In the genomic region with DNA sequence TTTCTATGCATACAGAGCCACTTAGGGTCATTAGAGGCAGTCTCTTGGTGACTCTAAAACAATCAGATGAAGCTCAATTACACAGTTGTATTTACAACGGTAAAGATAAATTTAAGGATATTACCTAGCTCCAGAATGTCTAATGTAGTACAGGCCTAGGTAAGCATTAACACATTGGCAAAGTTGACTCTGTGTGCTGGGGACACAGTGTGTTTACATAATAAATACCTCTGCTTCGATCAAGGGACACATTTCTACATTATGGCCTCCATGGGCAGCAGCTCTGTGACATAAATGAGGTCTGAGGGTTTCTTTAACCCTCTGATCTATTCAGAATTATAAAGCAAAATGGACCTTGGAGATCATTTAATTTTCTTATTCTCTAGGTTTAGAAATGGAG, we compare ENCODE assay signal across 25 cellular contexts.
"Had no signal": no experiment of that assay in that cellular context is flagged by ENCODE, and none has a peak within 500 bp of the region (broad histone marks: within the 10 kb centered on the region; RNA-seq: fewer than 3 reads in every experiment).

No MANE protein-coding gene starts in this region.

- H3K36me3 ChIP-seq: colonic mucosa, heart right ventricle, sigmoid colon, thyroid gland had no signal

- H3K4me3 ChIP-seq: colonic mucosa, heart right ventricle, sigmoid colon, thyroid gland had no signal

- H3K27ac Mint-ChIP-seq: activated CD4-positive, alpha-beta memory T cell treated with anti-CD3 and anti-CD28 coated beads, Interleukin-2, amount 10 ng/mL, durations not matched to agents 7 days and 5 days; activated CD4-positive, alpha-beta T cell treated with anti-CD3 and anti-CD28 coated beads, Interleukin-2, amount 10 ng/mL, durations not matched to agents 7 days and 5 days; activated T-helper 17 cell treated with anti-CD3 and anti-CD28 coated beads, Interleukin-2, amount 50 U/mL, for 72 hours; stimulated activated effector memory CD8-positive, alpha-beta T cell treated with anti-CD3 and anti-CD28 coated beads, Interleukin-12 subunit alpha, Interleukin-12 subunit beta, amount 100 ng/mL, for 72 hours; stimulated activated naive CD8-positive, alpha-beta T cell treated with anti-CD3 and anti-CD28 coated beads, Interleukin-15, amount 100 ng/mL, for 72 hours had no signal

- H3K9me3 ChIP-seq: colonic mucosa, sigmoid colon, thyroid gland had no signal

- DNase-seq: activated CD4-positive, alpha-beta memory T cell treated with anti-CD3 and anti-CD28 coated beads, Interleukin-2, amount 10 ng/mL, durations not matched to agents 7 days and 5 days; activated CD4-positive, alpha-beta T cell treated with anti-CD3 and anti-CD28 coated beads, Interleukin-2, amount 10 ng/mL, durations not matched to agents 7 days and 5 days; activated gamma-delta T cell treated with Interleukin-2 at 50 U/mL for 16 hours; activated naive CD4-positive, alpha-beta T cell treated with anti-CD3 and anti-CD28 coated beads, Interleukin-2, amount 50 U/mL, for 16 hours; activated T-cell treated with anti-CD3 and anti-CD28 coated beads, Interleukin-2, amount 50 U/mL, for 4 hours; amniotic stem cell; colonic mucosa; effector memory CD4-positive, alpha-beta T cell; foreskin fibroblast; heart right ventricle; midbrain; naive thymus-derived CD8-positive, alpha-beta T cell; nucleus accumbens; sigmoid colon; small intestine; stimulated activated CD4-positive, alpha-beta T cell treated with anti-CD3 and anti-CD28 coated beads, Interleukin-4, amount 100 ng/mL, for 24 hours; stimulated activated naive CD8-positive, alpha-beta T cell treated with anti-CD3 and anti-CD28 coated beads, Interleukin-15, amount 100 ng/mL, for 72 hours; substantia nigra; thyroid gland had no signal

- ATAC-seq: activated T-cell treated with anti-CD3 and anti-CD28 coated beads, Interleukin-2, amount 50 U/mL, for 4 hours; activated T-helper 17 cell treated with anti-CD3 and anti-CD28 coated beads, Interleukin-2, amount 50 U/mL, for 72 hours; heart right ventricle; naive thymus-derived CD8-positive, alpha-beta T cell; stimulated activated naive CD8-positive, alpha-beta T cell treated with anti-CD3 and anti-CD28 coated beads, Interleukin-15, amount 100 ng/mL, for 72 hours had no signal

- H3K27me3 Mint-ChIP-seq: activated T-helper 17 cell treated with anti-CD3 and anti-CD28 coated beads, Interleukin-2, amount 50 U/mL, for 72 hours; naive thymus-derived CD8-positive, alpha-beta T cell; stimulated activated naive CD8-positive, alpha-beta T cell treated with anti-CD3 and anti-CD28 coated beads, Interleukin-15, amount 100 ng/mL, for 72 hours had no signal

- H3K36me3 Mint-ChIP-seq: stimulated activated effector memory CD8-positive, alpha-beta T cell treated with anti-CD3 and anti-CD28 coated beads, Interleukin-12 subunit alpha, Interleukin-12 subunit beta, amount 100 ng/mL, for 72 hours had no signal

- H3K9me3 Mint-ChIP-seq: activated CD4-positive, alpha-beta memory T cell treated with anti-CD3 and anti-CD28 coated beads, Interleukin-2, amount 10 ng/mL, durations not matched to agents 7 days and 5 days; activated CD4-positive, alpha-beta T cell treated with anti-CD3 and anti-CD28 coated beads, Interleukin-2, amount 10 ng/mL, durations not matched to agents 7 days and 5 days; activated T-cell treated with anti-CD3 and anti-CD28 coated beads, Interleukin-2, amount 50 U/mL, for 4 hours; activated T-helper 17 cell treated with anti-CD3 and anti-CD28 coated beads, Interleukin-2, amount 50 U/mL, for 72 hours; neural crest cell; stimulated activated effector memory CD8-positive, alpha-beta T cell treated with anti-CD3 and anti-CD28 coated beads, Interleukin-12 subunit alpha, Interleukin-12 subunit beta, amount 100 ng/mL, for 72 hours; stimulated activated naive CD8-positive, alpha-beta T cell treated with anti-CD3 and anti-CD28 coated beads, Interleukin-15, amount 100 ng/mL, for 72 hours had no signal

- H3K4me1 Mint-ChIP-seq: activated CD4-positive, alpha-beta memory T cell treated with anti-CD3 and anti-CD28 coated beads, Interleukin-2, amount 10 ng/mL, durations not matched to agents 7 days and 5 days; activated CD4-positive, alpha-beta T cell treated with anti-CD3 and anti-CD28 coated beads, Interleukin-2, amount 10 ng/mL, durations not matched to agents 7 days and 5 days; neural crest cell; stimulated activated naive CD8-positive, alpha-beta T cell treated with anti-CD3 and anti-CD28 coated beads, Interleukin-15, amount 100 ng/mL, for 72 hours had no signal

- H3K4me3 Mint-ChIP-seq: activated CD4-positive, alpha-beta memory T cell treated with anti-CD3 and anti-CD28 coated beads, Interleukin-2, amount 10 ng/mL, durations not matched to agents 7 days and 5 days; activated CD4-positive, alpha-beta T cell treated with anti-CD3 and anti-CD28 coated beads, Interleukin-2, amount 10 ng/mL, durations not matched to agents 7 days and 5 days; activated T-cell treated with anti-CD3 and anti-CD28 coated beads, Interleukin-2, amount 50 U/mL, for 4 hours; activated T-helper 17 cell treated with anti-CD3 and anti-CD28 coated beads, Interleukin-2, amount 50 U/mL, for 72 hours; naive thymus-derived CD8-positive, alpha-beta T cell; neural crest cell; stimulated activated effector memory CD8-positive, alpha-beta T cell treated with anti-CD3 and anti-CD28 coated beads, Interleukin-12 subunit alpha, Interleukin-12 subunit beta, amount 100 ng/mL, for 72 hours; stimulated activated naive CD8-positive, alpha-beta T cell treated with anti-CD3 and anti-CD28 coated beads, Interleukin-15, amount 100 ng/mL, for 72 hours had no signal

- FAIRE-seq: bronchial epithelial cell, endothelial cell of umbilical vein, small intestine had no signal

- H3K27me3 ChIP-seq: colonic mucosa, heart right ventricle, sigmoid colon, thyroid gland had no signal

- H3K27ac ChIP-seq: colonic mucosa, heart right ventricle, parathyroid adenoma, sigmoid colon, thyroid gland had no signal

- H3K4me1 ChIP-seq: colonic mucosa, parathyroid adenoma, sigmoid colon had no signal
